ENCODE assay signal across 20 cellular contexts in the genomic region with DNA sequence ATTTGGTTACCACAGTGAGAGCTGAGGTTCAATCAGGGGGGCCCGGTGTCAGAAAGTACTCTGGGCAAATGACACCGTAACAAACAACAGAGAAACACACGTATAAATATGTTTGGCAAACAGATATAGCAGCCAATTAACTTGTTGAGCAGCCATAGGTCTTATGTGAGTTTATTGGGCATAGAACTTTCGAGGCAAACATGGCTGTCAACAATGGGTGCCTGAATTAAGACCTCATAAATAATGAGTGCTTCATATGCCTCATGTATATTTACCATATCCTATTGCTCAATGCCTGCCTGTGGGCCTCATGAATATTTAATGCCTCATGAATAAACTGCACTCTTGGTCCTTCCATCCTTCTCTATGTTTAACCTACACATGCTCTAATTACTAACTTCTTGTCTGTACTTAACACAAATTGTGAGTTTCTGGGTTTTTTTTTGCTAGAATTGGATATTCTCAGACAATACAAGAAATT.
"Had no signal": no experiment of that assay in that cellular context is flagged by ENCODE, and none has a peak within 500 bp of the region (broad histone marks: within the 10 kb centered on the region; RNA-seq: fewer than 3 reads in every experiment).

No MANE protein-coding gene starts in this region.

- H3K9me3 ChIP-seq: breast epithelium, transverse colon had no signal

- DNase-seq: activated CD4-positive, alpha-beta memory T cell treated with anti-CD3 and anti-CD28 coated beads, Interleukin-2, amount 10 ng/mL, durations not matched to agents 7 days and 5 days; activated CD4-positive, alpha-beta T cell treated with anti-CD3 and anti-CD28 coated beads for 48 hours; activated effector memory CD4-positive, alpha-beta T cell treated with Interleukin-2 at 50 U/mL for 16 hours; activated naive CD4-positive, alpha-beta T cell treated with anti-CD3 and anti-CD28 coated beads for 36 hours; activated naive CD8-positive, alpha-beta T cell treated with anti-CD3 and anti-CD28 coated beads, Interleukin-2, amount 10 ng/mL, durations not matched to agents 7 days and 5 days; activated T-cell treated with anti-CD3 and anti-CD28 coated beads, Interleukin-2, amount 50 U/mL, for 72 hours; amniotic stem cell; effector memory CD4-positive, alpha-beta T cell; foreskin melanocyte; hippocampal formation; kidney glomerular epithelial cell; left lung; naive B cell; stimulated activated CD4-positive, alpha-beta T cell treated with anti-CD3 and anti-CD28 coated beads, Interleukin-2, amount 100 ng/mL, for 48 hours; stimulated activated CD8-positive, alpha-beta memory T cell treated with anti-CD3 and anti-CD28 coated beads, Interleukin-4, amount 100 ng/mL, for 48 hours; stimulated activated naive B cell treated with anti-CD40 and anti-IgM and Interleukin-4, amounts not matched to agents 10 μg/mL and 1 μg/mL and 100 μg/mL, for 72 hours; transverse colon had no signal

- H3K4me1 ChIP-seq: breast epithelium, left lung, transverse colon had no signal

- H3K27me3 ChIP-seq: breast epithelium, left lung, transverse colon had no signal

- H3K36me3 ChIP-seq: breast epithelium, left lung, transverse colon had no signal

- ATAC-seq: activated T-cell treated with anti-CD3 and anti-CD28 coated beads, Interleukin-2, amount 50 U/mL, for 72 hours; esophagus mucosa; left lung; stimulated activated naive B cell treated with anti-CD40 and anti-IgM and Interleukin-4, amounts not matched to agents 10 μg/mL and 1 μg/mL and 100 μg/mL, for 72 hours had no signal

- H3K4me3 ChIP-seq: breast epithelium, left lung, lung, transverse colon had no signal
